2 cellular contexts compared by ENCODE assay signal in the genomic region with DNA sequence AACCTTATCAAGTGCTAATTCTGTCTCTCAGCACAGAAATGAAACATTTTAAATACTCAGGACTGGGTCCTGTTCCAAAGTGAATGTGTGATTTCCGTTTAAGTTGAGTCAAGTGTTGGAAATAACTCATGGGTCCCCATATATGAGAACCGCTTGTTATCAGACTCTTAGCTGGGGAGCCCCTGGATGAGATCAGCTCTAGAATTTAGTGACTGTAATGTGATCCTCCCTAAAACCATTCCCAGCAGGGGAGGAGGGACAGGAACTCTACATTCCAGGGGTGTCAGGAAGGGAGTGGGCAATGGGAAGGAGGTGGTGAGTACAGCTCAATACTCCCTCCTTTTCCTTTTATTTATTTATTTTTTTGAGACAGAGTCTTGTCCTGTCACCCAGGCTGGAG.
TF ChIP-seq lines count a peak whose summit lies in the region.

No MANE protein-coding gene starts in this region.

TF ChIP-seq in GM23338, 12 proteins besides CTCF, POLR2A, EP300 and RAD21 (continued from another document and continues in another):
- TF ChIP-seq ZNF331 (CRISPR knock-in tag; IDR thresholded peaks at IDR 0.05; ENCODE audit: low read depth) (no peak), STAT1 (IDR thresholded peaks at IDR 0.05; ENCODE audit: unreplicated experiment) (no peak), NANOG (IDR thresholded peaks at IDR 0.05; ENCODE audit: borderline replicate concordance) (no peak), JUNB (IDR thresholded peaks at IDR 0.05; ENCODE audit: unreplicated experiment) (no peak), ZNF114 (CRISPR knock-in tag; IDR thresholded peaks at IDR 0.05) (no peak), POLR2AphosphoS5 (IDR thresholded peaks at IDR 0.05; ENCODE audit: low read depth) (no peak), CREB1 (CRISPR knock-in tag; IDR thresholded peaks at IDR 0.05; ENCODE audit: low read depth) (no peak)
- TF ChIP-seq, protein P1, sequence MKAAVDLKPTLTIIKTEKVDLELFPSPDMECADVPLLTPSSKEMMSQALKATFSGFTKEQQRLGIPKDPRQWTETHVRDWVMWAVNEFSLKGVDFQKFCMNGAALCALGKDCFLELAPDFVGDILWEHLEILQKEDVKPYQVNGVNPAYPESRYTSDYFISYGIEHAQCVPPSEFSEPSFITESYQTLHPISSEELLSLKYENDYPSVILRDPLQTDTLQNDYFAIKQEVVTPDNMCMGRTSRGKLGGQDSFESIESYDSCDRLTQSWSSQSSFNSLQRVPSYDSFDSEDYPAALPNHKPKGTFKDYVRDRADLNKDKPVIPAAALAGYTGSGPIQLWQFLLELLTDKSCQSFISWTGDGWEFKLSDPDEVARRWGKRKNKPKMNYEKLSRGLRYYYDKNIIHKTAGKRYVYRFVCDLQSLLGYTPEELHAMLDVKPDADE (IDR thresholded peaks at IDR 0.05) = no peak
- TF ChIP-seq, protein P2, sequence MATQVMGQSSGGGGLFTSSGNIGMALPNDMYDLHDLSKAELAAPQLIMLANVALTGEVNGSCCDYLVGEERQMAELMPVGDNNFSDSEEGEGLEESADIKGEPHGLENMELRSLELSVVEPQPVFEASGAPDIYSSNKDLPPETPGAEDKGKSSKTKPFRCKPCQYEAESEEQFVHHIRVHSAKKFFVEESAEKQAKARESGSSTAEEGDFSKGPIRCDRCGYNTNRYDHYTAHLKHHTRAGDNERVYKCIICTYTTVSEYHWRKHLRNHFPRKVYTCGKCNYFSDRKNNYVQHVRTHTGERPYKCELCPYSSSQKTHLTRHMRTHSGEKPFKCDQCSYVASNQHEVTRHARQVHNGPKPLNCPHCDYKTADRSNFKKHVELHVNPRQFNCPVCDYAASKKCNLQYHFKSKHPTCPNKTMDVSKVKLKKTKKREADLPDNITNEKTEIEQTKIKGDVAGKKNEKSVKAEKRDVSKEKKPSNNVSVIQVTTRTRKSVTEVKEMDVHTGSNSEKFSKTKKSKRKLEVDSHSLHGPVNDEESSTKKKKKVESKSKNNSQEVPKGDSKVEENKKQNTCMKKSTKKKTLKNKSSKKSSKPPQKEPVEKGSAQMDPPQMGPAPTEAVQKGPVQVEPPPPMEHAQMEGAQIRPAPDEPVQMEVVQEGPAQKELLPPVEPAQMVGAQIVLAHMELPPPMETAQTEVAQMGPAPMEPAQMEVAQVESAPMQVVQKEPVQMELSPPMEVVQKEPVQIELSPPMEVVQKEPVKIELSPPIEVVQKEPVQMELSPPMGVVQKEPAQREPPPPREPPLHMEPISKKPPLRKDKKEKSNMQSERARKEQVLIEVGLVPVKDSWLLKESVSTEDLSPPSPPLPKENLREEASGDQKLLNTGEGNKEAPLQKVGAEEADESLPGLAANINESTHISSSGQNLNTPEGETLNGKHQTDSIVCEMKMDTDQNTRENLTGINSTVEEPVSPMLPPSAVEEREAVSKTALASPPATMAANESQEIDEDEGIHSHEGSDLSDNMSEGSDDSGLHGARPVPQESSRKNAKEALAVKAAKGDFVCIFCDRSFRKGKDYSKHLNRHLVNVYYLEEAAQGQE (IDR thresholded peaks at IDR 0.05; ENCODE audit: unreplicated experiment) = no peak
- TF ChIP-seq, protein P3, sequence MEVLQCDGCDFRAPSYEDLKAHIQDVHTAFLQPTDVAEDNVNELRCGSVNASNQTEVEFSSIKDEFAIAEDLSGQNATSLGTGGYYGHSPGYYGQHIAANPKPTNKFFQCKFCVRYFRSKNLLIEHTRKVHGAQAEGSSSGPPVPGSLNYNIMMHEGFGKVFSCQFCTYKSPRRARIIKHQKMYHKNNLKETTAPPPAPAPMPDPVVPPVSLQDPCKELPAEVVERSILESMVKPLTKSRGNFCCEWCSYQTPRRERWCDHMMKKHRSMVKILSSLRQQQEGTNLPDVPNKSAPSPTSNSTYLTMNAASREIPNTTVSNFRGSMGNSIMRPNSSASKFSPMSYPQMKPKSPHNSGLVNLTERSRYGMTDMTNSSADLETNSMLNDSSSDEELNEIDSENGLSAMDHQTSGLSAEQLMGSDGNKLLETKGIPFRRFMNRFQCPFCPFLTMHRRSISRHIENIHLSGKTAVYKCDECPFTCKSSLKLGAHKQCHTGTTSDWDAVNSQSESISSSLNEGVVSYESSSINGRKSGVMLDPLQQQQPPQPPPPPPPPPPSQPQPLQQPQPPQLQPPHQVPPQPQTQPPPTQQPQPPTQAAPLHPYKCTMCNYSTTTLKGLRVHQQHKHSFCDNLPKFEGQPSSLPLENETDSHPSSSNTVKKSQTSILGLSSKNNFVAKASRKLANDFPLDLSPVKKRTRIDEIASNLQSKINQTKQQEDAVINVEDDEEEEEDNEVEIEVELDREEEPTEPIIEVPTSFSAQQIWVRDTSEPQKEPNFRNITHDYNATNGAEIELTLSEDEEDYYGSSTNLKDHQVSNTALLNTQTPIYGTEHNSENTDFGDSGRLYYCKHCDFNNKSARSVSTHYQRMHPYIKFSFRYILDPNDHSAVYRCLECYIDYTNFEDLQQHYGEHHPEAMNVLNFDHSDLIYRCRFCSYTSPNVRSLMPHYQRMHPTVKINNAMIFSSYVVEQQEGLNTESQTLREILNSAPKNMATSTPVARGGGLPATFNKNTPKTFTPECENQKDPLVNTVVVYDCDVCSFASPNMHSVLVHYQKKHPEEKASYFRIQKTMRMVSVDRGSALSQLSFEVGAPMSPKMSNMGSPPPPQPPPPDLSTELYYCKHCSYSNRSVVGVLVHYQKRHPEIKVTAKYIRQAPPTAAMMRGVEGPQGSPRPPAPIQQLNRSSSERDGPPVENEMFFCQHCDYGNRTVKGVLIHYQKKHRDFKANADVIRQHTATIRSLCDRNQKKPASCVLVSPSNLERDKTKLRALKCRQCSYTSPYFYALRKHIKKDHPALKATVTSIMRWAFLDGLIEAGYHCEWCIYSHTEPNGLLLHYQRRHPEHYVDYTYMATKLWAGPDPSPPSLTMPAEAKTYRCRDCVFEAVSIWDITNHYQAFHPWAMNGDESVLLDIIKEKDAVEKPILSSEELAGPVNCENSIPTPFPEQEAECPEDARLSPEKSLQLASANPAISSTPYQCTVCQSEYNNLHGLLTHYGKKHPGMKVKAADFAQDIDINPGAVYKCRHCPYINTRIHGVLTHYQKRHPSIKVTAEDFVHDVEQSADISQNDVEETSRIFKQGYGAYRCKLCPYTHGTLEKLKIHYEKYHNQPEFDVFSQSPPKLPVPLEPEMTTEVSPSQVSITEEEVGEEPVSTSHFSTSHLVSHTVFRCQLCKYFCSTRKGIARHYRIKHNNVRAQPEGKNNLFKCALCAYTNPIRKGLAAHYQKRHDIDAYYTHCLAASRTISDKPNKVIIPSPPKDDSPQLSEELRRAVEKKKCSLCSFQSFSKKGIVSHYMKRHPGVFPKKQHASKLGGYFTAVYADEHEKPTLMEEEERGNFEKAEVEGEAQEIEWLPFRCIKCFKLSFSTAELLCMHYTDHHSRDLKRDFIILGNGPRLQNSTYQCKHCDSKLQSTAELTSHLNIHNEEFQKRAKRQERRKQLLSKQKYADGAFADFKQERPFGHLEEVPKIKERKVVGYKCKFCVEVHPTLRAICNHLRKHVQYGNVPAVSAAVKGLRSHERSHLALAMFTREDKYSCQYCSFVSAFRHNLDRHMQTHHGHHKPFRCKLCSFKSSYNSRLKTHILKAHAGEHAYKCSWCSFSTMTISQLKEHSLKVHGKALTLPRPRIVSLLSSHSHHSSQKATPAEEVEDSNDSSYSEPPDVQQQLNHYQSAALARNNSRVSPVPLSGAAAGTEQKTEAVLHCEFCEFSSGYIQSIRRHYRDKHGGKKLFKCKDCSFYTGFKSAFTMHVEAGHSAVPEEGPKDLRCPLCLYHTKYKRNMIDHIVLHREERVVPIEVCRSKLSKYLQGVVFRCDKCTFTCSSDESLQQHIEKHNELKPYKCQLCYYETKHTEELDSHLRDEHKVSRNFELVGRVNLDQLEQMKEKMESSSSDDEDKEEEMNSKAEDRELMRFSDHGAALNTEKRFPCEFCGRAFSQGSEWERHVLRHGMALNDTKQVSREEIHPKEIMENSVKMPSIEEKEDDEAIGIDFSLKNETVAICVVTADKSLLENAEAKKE (CRISPR knock-in tag; IDR thresholded peaks at IDR 0.05) = no peak

TF ChIP-seq in WTC11, 78 proteins besides CTCF, POLR2A, EP300 and RAD21 (continues in another document):
- TF ChIP-seq ARID4B (CRISPR knock-in tag; IDR thresholded peaks at IDR 0.05; ENCODE audit: borderline replicate concordance) (no peak), ZNF532 (CRISPR knock-in tag; IDR thresholded peaks at IDR 0.05; ENCODE audit: borderline replicate concordance) (no peak), OVOL2 (CRISPR knock-in tag; IDR thresholded peaks at IDR 0.05; ENCODE audit: borderline replicate concordance) (no peak)
- TF ChIP-seq, protein P4, sequence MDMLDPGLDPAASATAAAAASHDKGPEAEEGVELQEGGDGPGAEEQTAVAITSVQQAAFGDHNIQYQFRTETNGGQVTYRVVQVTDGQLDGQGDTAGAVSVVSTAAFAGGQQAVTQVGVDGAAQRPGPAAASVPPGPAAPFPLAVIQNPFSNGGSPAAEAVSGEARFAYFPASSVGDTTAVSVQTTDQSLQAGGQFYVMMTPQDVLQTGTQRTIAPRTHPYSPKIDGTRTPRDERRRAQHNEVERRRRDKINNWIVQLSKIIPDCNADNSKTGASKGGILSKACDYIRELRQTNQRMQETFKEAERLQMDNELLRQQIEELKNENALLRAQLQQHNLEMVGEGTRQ (CRISPR knock-in tag; IDR thresholded peaks at IDR 0.05) = no peak
- TF ChIP-seq, protein P5, sequence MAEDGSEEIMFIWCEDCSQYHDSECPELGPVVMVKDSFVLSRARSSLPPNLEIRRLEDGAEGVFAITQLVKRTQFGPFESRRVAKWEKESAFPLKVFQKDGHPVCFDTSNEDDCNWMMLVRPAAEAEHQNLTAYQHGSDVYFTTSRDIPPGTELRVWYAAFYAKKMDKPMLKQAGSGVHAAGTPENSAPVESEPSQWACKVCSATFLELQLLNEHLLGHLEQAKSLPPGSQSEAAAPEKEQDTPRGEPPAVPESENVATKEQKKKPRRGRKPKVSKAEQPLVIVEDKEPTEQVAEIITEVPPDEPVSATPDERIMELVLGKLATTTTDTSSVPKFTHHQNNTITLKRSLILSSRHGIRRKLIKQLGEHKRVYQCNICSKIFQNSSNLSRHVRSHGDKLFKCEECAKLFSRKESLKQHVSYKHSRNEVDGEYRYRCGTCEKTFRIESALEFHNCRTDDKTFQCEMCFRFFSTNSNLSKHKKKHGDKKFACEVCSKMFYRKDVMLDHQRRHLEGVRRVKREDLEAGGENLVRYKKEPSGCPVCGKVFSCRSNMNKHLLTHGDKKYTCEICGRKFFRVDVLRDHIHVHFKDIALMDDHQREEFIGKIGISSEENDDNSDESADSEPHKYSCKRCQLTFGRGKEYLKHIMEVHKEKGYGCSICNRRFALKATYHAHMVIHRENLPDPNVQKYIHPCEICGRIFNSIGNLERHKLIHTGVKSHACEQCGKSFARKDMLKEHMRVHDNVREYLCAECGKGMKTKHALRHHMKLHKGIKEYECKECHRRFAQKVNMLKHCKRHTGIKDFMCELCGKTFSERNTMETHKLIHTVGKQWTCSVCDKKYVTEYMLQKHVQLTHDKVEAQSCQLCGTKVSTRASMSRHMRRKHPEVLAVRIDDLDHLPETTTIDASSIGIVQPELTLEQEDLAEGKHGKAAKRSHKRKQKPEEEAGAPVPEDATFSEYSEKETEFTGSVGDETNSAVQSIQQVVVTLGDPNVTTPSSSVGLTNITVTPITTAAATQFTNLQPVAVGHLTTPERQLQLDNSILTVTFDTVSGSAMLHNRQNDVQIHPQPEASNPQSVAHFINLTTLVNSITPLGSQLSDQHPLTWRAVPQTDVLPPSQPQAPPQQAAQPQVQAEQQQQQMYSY (CRISPR knock-in tag; IDR thresholded peaks at IDR 0.05) = no peak
